Comparison of ENCODE assay signal across 22 cellular contexts in genomic region chr19:35104361-35104760, GRCh38. TPM values are rescaled to one million over a fixed set of nuclear protein-coding genes. Genes with fewer than 3 reads are reported as not detected.
DNase-seq lines count a peak whose midpoint lies in the region; ATAC-seq lines count a peak whose summit lies in the region.
"Had no signal": no experiment of that assay in that cellular context is flagged by ENCODE, and none has a peak within 500 bp of the region (broad histone marks: within the 10 kb centered on the region; RNA-seq: fewer than 3 reads in every experiment).

No MANE protein-coding gene starts in this region.

- peaks cover 2% of the 10 kb centered on the region for H3K36me3 Mint-ChIP-seq in activated CD8-positive, alpha-beta T cell treated with anti-CD3 and anti-CD28 coated beads, Interleukin-2, amount 10 ng/mL, durations not matched to agents 7 days and 5 days (ENCODE audit: low read depth)
- H3K36me3 Mint-ChIP-seq: CD4-positive, CD25-positive, alpha-beta regulatory T cell; CD8-positive, alpha-beta memory T cell had no signal

- peaks cover 5% of the 10 kb centered on the region for H3K9me3 Mint-ChIP-seq in activated CD8-positive, alpha-beta T cell treated with anti-CD3 and anti-CD28 coated beads, Interleukin-2, amount 10 ng/mL, durations not matched to agents 7 days and 5 days (ENCODE audit: insufficient read depth)
- H3K9me3 Mint-ChIP-seq: CD4-positive, CD25-positive, alpha-beta regulatory T cell; CD8-positive, alpha-beta memory T cell; GM23338 had no signal

- no peaks in the 10 kb centered on the region for H3K27me3 Mint-ChIP-seq in activated CD8-positive, alpha-beta T cell treated with anti-CD3 and anti-CD28 coated beads, Interleukin-2, amount 10 ng/mL, durations not matched to agents 7 days and 5 days (ENCODE audit: low read depth)
- H3K27me3 Mint-ChIP-seq: CD4-positive, CD25-positive, alpha-beta regulatory T cell had no signal

- peak overlapping the region; percentile 37 for H3K27ac ChIP-seq in caudate nucleus (ENCODE audit: low read depth, low read length)
- H3K27ac ChIP-seq in layer of hippocampus (ENCODE audit: low read depth, low read length) = peak overlapping the region; percentile 96
- H3K27ac ChIP-seq in temporal lobe (ENCODE audit: low read depth, low read length) = peak overlapping the region; percentile 99
- H3K27ac ChIP-seq: HL-60 had no signal

- no peak overlapping the region for H3K4me3 Mint-ChIP-seq in activated CD8-positive, alpha-beta T cell treated with anti-CD3 and anti-CD28 coated beads, Interleukin-2, amount 10 ng/mL, durations not matched to agents 7 days and 5 days
- H3K4me3 Mint-ChIP-seq: CD8-positive, alpha-beta memory T cell; GM23338; HFFc6 had no signal

- DNase-seq in caudate nucleus (lab: John Stamatoyannopoulos, UW) (no peak), inferior parietal cortex (ENCODE audit: extremely low spot score) (no peak), T-helper 9 cell (no peak)
- no peak for DNase-seq in activated CD8-positive, alpha-beta T cell treated with anti-CD3 and anti-CD28 coated beads, Interleukin-2, amount 10 ng/mL, durations not matched to agents 7 days and 5 days
- DNase-seq: ACHN; BE2C; C1 segment of cervical spinal cord; CD4-positive, CD25-positive, alpha-beta regulatory T cell; CD8-positive, alpha-beta memory T cell; COR-L47; DMS153; DMS79; GDM1; HFFc6; IMR-90 had no signal

- POLR2A ChIA-PET in activated CD8-positive, alpha-beta T cell treated with anti-CD3 and anti-CD28 coated beads, Interleukin-2, amount 10 ng/mL, durations not matched to agents 7 days and 5 days (lab: Charles Lee) = no interaction called here

- ATAC-seq in activated CD8-positive, alpha-beta T cell treated with anti-CD3 and anti-CD28 coated beads, Interleukin-2, amount 10 ng/mL, durations not matched to agents 7 days and 5 days = no peak
- ATAC-seq: GM23338, HCT116 had no signal

- H3K27ac Mint-ChIP-seq in activated CD8-positive, alpha-beta T cell treated with anti-CD3 and anti-CD28 coated beads, Interleukin-2, amount 10 ng/mL, durations not matched to agents 7 days and 5 days = no peak overlapping the region
- H3K27ac Mint-ChIP-seq: CD4-positive, CD25-positive, alpha-beta regulatory T cell; GM23338; HFFc6 had no signal

- peaks cover 2% of the 10 kb centered on the region for H3K4me1 Mint-ChIP-seq in activated CD8-positive, alpha-beta T cell treated with anti-CD3 and anti-CD28 coated beads, Interleukin-2, amount 10 ng/mL, durations not matched to agents 7 days and 5 days (ENCODE audit: low read depth)
- H3K4me1 Mint-ChIP-seq: CD4-positive, CD25-positive, alpha-beta regulatory T cell; CD8-positive, alpha-beta memory T cell had no signal

- no peaks in the 10 kb centered on the region for H3K27me3 ChIP-seq in layer of hippocampus (ENCODE audit: control insufficient read depth, insufficient read depth, low read length)
- H3K27me3 ChIP-seq: BE2C had no signal

- CTCF ChIA-PET in activated CD8-positive, alpha-beta T cell treated with anti-CD3 and anti-CD28 coated beads, Interleukin-2, amount 10 ng/mL, durations not matched to agents 7 days and 5 days (lab: Charles Lee) = no interaction called here

RNA-seq across cellular contexts. Expression of gene FXYD3, which starts 11.3 kb away (rescaled TPM):
- total RNA-seq in temporal lobe = not detected
- not detected for total RNA-seq in activated CD8-positive, alpha-beta T cell treated with anti-CD3 and anti-CD28 coated beads, Interleukin-2, amount 10 ng/mL, durations not matched to agents 7 days and 5 days
- total RNA-seq: CD4-positive, CD25-positive, alpha-beta regulatory T cell; CD8-positive, alpha-beta memory T cell; Daoy; GM23338; HFFc6; HT1080; IMR-90 had no signal

RNA-seq across cellular contexts. Expression of gene LGI4, which starts 30.5 kb away (rescaled TPM):
- total RNA-seq in temporal lobe = 5.2 TPM
- under 1 TPM; 0.13 TPM for total RNA-seq in activated CD8-positive, alpha-beta T cell treated with anti-CD3 and anti-CD28 coated beads, Interleukin-2, amount 10 ng/mL, durations not matched to agents 7 days and 5 days
- total RNA-seq: Daoy, HT1080, IMR-90 had no signal

RNA-seq across cellular contexts. Expression of gene FXYD1, which starts 34.3 kb away (rescaled TPM):
- total RNA-seq in temporal lobe = 0.74 TPM
- 1 to 10 TPM; 1.3 to 1.4 TPM for total RNA-seq in activated CD8-positive, alpha-beta T cell treated with anti-CD3 and anti-CD28 coated beads, Interleukin-2, amount 10 ng/mL, durations not matched to agents 7 days and 5 days
- total RNA-seq: CD8-positive, alpha-beta memory T cell; Daoy; HT1080 had no signal

RNA-seq across cellular contexts. Expression of gene FXYD7, which starts 38.7 kb away (rescaled TPM):
- 10.1 TPM for total RNA-seq in temporal lobe
- total RNA-seq in activated CD8-positive, alpha-beta T cell treated with anti-CD3 and anti-CD28 coated beads, Interleukin-2, amount 10 ng/mL, durations not matched to agents 7 days and 5 days = 1 to 10 TPM; 4.1 to 5.2 TPM
- total RNA-seq: IMR-90 had no signal

RNA-seq across cellular contexts. Expression of gene FXYD5, which starts 50.2 kb away (rescaled TPM):
- total RNA-seq in temporal lobe = 0.74 TPM
- 100 to 1,000 TPM; 338 to 384 TPM for total RNA-seq in activated CD8-positive, alpha-beta T cell treated with anti-CD3 and anti-CD28 coated beads, Interleukin-2, amount 10 ng/mL, durations not matched to agents 7 days and 5 days

Comparison
In these comparisons a context has a peak if more than half of its experiments do, and no peak if none do; other contexts are left out.
1. H3K27ac ChIP-seq: peak in every context shown above with its lines; median percentile 99 in temporal lobe; 96 in layer of hippocampus; 37 in caudate nucleus.